Comparison of ENCODE assay signal across 23 cellular contexts in genomic region chr6:84469144-84469543, GRCh38.
"Had no signal": no experiment of that assay in that cellular context is flagged by ENCODE, and none has a peak within 500 bp of the region (broad histone marks: within the 10 kb centered on the region; RNA-seq: fewer than 3 reads in every experiment).

No MANE protein-coding gene starts in this region.

- H3K27me3 ChIP-seq: esophagus muscularis mucosa, foreskin keratinocyte, gastroesophageal sphincter, heart right ventricle, left lung had no signal

- FAIRE-seq: endothelial cell of umbilical vein, frontal cortex, islet of Langerhans, keratinocyte had no signal

- H3K36me3 ChIP-seq: esophagus muscularis mucosa, gastroesophageal sphincter, heart right ventricle, left lung, lower lobe of right lung had no signal

- H3K4me3 ChIP-seq: coronary artery, dorsolateral prefrontal cortex, esophagus muscularis mucosa, gastroesophageal sphincter, heart right ventricle, left lung, lower lobe of right lung had no signal

- H3K4me1 ChIP-seq: esophagus muscularis mucosa, foreskin keratinocyte, gastroesophageal sphincter, heart right ventricle, left lung, lower lobe of right lung had no signal

- ATAC-seq: foreskin keratinocyte; gastroesophageal sphincter; heart right ventricle; left cardiac atrium; left lung; left ventricle myocardium superior; lower lobe of right lung; naive thymus-derived CD4-positive, alpha-beta T cell had no signal

- H3K9me3 ChIP-seq: esophagus muscularis mucosa, lower lobe of right lung had no signal

- H3K27ac ChIP-seq: coronary artery, dorsolateral prefrontal cortex, esophagus muscularis mucosa, foreskin keratinocyte, gastroesophageal sphincter, heart right ventricle, left lung, lower lobe of right lung had no signal

- DNase-seq: dermis blood vessel endothelial cell; dorsolateral prefrontal cortex; effector CD4-positive, alpha-beta T cell; effector memory CD4-positive, alpha-beta T cell; foreskin keratinocyte; glutamatergic neuron; head of caudate nucleus; heart right ventricle; hippocampal formation; left cardiac atrium; left lung; left ventricle myocardium superior; lower lobe of right lung; mesendoderm; midbrain; naive thymus-derived CD4-positive, alpha-beta T cell had no signal
